16 cellular contexts compared by ENCODE assay signal in genomic region chr14:95059126-95059525, GRCh38.
"Had no signal": no experiment of that assay in that cellular context is flagged by ENCODE, and none has a peak within 500 bp of the region (broad histone marks: within the 10 kb centered on the region; RNA-seq: fewer than 3 reads in every experiment).

No MANE protein-coding gene starts in this region.

- H3K9ac ChIP-seq: neural progenitor cell had no signal

- FAIRE-seq: colon, endometrium had no signal

- H3K4me3 Mint-ChIP-seq: mesothelial cell of epicardium; neural progenitor cell; stimulated activated memory B cell treated with anti-CD40 and anti-IgM and Interleukin-4, amounts not matched to agents 10 μg/mL and 1 μg/mL and 100 μg/mL, for 72 hours; T-cell had no signal

- H3K27ac ChIP-seq: lower lobe of right lung, neural progenitor cell, tibial artery, uterus had no signal

- H3K27me3 Mint-ChIP-seq: T-cell had no signal

- H3K9me3 Mint-ChIP-seq: stimulated activated memory B cell treated with anti-CD40 and anti-IgM and Interleukin-4, amounts not matched to agents 10 μg/mL and 1 μg/mL and 100 μg/mL, for 72 hours; T-cell had no signal

- DNase-seq: activated CD4-positive, alpha-beta T cell treated with anti-CD3 and anti-CD28 coated beads for 1 hour; activated CD4-positive, alpha-beta T cell treated with anti-CD3 and anti-CD28 coated beads, Interleukin-2, amount 50 U/mL, for 48 hours; activated CD8-positive, alpha-beta memory T cell treated with anti-CD3 and anti-CD28 coated beads, Interleukin-2, amount 50 U/mL, for 4 hours; amniotic stem cell; left colon; lower lobe of right lung; stimulated activated CD4-positive, alpha-beta T cell treated with anti-CD3 and anti-CD28 coated beads, Interleukin-2, amount 100 ng/mL, for 24 hours; T-cell; T1000; tibial artery; uterus had no signal

- H3K36me3 ChIP-seq: lower lobe of right lung, neural progenitor cell, tibial artery, uterus had no signal

- H2AFZ ChIP-seq: neural progenitor cell had no signal

- H3K27ac Mint-ChIP-seq: mesothelial cell of epicardium; neural progenitor cell; stimulated activated memory B cell treated with anti-CD40 and anti-IgM and Interleukin-4, amounts not matched to agents 10 μg/mL and 1 μg/mL and 100 μg/mL, for 72 hours; T-cell had no signal

- H3K27me3 ChIP-seq: neural progenitor cell, tibial artery, uterus had no signal

- H3K4me3 ChIP-seq: lower lobe of right lung, neural progenitor cell, tibial artery, uterus had no signal

- ATAC-seq: left colon; lower lobe of right lung; stimulated activated memory B cell treated with anti-CD40 and anti-IgM and Interleukin-4, amounts not matched to agents 10 μg/mL and 1 μg/mL and 100 μg/mL, for 72 hours; T-cell had no signal

- H3K4me2 ChIP-seq: neural progenitor cell had no signal

- H3K36me3 Mint-ChIP-seq: mesothelial cell of epicardium; neural progenitor cell; stimulated activated memory B cell treated with anti-CD40 and anti-IgM and Interleukin-4, amounts not matched to agents 10 μg/mL and 1 μg/mL and 100 μg/mL, for 72 hours; T-cell had no signal

- H3K4me1 Mint-ChIP-seq: stimulated activated memory B cell treated with anti-CD40 and anti-IgM and Interleukin-4, amounts not matched to agents 10 μg/mL and 1 μg/mL and 100 μg/mL, for 72 hours had no signal

- H3K4me1 ChIP-seq: lower lobe of right lung, neural progenitor cell, tibial artery, uterus had no signal

- H3K9me3 ChIP-seq: lower lobe of right lung, tibial artery, uterus had no signal
